13 cellular contexts compared by ENCODE assay signal in genomic region chr12:25694072-25694471, GRCh38.
DNase-seq lines count a peak whose midpoint lies in the region; ATAC-seq and TF ChIP-seq lines count a peak whose summit lies in the region.
"Had no signal": no experiment of that assay in that cellular context is flagged by ENCODE, and none has a peak within 500 bp of the region (broad histone marks: within the 10 kb centered on the region; RNA-seq: fewer than 3 reads in every experiment).

No MANE protein-coding gene starts in this region.

- ATAC-seq in GM18873 (IDR thresholded peaks at IDR 0.05; ENCODE audit: low FRiP score, unreplicated experiment): no peak
- ATAC-seq: T-helper 17 cell had no signal

- no peaks in the 10 kb centered on the region for H3K36me3 Mint-ChIP-seq in chondrocyte (ENCODE audit: low read depth)

- H3K9me3 Mint-ChIP-seq in chondrocyte (ENCODE audit: low read depth): peaks cover 10% of the 10 kb centered on the region
- H3K9me3 Mint-ChIP-seq: central memory CD8-positive, alpha-beta T cell had no signal

- no peaks in the 10 kb centered on the region for H3K27me3 ChIP-seq in HAP-1 (ENCODE audit: low read depth)
- H3K27me3 ChIP-seq: neutrophil had no signal

- no peaks in the 10 kb centered on the region for H3K9me3 ChIP-seq in HAP-1
- H3K9me3 ChIP-seq: neutrophil had no signal

- peak; percentile 19 for DNase-seq in ACHN
- peak; percentile 70 for DNase-seq in NCI-H226
- no peak for DNase-seq in chondrocyte (ENCODE audit: low spot score)
- DNase-seq in islet precursor cell: peak; percentile 87
- DNase-seq in activated effector memory CD4-positive, alpha-beta T cell treated with anti-CD3 and anti-CD28 coated beads, Interleukin-2, amount 50 U/mL, for 16 hours: no peak
- DNase-seq in activated gamma-delta T cell (lab: John Stamatoyannopoulos, UW): no peak
- DNase-seq in HAP-1 (ENCODE audit: low spot score in 2 of 2): no peak
- DNase-seq: AML-193, NCI-H510A, T-helper 17 cell had no signal

- TF ChIP-seq CTCF in chondrocyte (IDR thresholded peaks at IDR 0.05): no peak

- H3K36me3 ChIP-seq in HAP-1 (replicated peaks): no peaks in the 10 kb centered on the region
- H3K36me3 ChIP-seq: neutrophil had no signal

- peaks cover 45% of the 10 kb centered on the region for H3K4me1 Mint-ChIP-seq in chondrocyte (ENCODE audit: low read depth)
- H3K4me1 Mint-ChIP-seq: central memory CD8-positive, alpha-beta T cell; T-helper 17 cell had no signal

- in situ Hi-C loops in ACHN (cut with HindIII; ENCODE audit: low pct_ligation_motif_present, low pct_unique_long_range_greater_than_20kb, low sequenced_read_pairs) (no loop called here), HAP-1 (cut with MboI; ENCODE audit: low sequenced_read_pairs) (no loop called here)

- H3K27ac Mint-ChIP-seq in chondrocyte (ENCODE audit: unreplicated experiment): peak overlapping the region; percentile 19
- H3K27ac Mint-ChIP-seq: T-helper 17 cell had no signal

- peaks cover 6% of the 10 kb centered on the region for H3K4me1 ChIP-seq in HAP-1

- H3K4me3 Mint-ChIP-seq in chondrocyte (ENCODE audit: unreplicated experiment): peak overlapping the region; percentile 8
- H3K4me3 Mint-ChIP-seq: central memory CD8-positive, alpha-beta T cell; T-helper 17 cell had no signal

- H3K4me3 ChIP-seq in HAP-1: no peak overlapping the region

- H3K27me3 Mint-ChIP-seq in chondrocyte (ENCODE audit: low read depth): no peaks in the 10 kb centered on the region
- H3K27me3 Mint-ChIP-seq: central memory CD8-positive, alpha-beta T cell; T-helper 17 cell had no signal

Comparison
In these comparisons a context has a peak if more than half of its experiments do, and no peak if none do; other contexts are left out.
1. DNase-seq: peak in ACHN (single experiment), NCI-H226 (single experiment) and islet precursor cell (single experiment); none in chondrocyte (single experiment), activated effector memory CD4-positive, alpha-beta T cell treated with anti-CD3 and anti-CD28 coated beads, Interleukin-2, amount 50 U/mL, for 16 hours (single experiment), activated gamma-delta T cell (single experiment) and HAP-1 (0 of 2).